Comparison of ENCODE assay signal across 1 cellular context in the genomic region with DNA sequence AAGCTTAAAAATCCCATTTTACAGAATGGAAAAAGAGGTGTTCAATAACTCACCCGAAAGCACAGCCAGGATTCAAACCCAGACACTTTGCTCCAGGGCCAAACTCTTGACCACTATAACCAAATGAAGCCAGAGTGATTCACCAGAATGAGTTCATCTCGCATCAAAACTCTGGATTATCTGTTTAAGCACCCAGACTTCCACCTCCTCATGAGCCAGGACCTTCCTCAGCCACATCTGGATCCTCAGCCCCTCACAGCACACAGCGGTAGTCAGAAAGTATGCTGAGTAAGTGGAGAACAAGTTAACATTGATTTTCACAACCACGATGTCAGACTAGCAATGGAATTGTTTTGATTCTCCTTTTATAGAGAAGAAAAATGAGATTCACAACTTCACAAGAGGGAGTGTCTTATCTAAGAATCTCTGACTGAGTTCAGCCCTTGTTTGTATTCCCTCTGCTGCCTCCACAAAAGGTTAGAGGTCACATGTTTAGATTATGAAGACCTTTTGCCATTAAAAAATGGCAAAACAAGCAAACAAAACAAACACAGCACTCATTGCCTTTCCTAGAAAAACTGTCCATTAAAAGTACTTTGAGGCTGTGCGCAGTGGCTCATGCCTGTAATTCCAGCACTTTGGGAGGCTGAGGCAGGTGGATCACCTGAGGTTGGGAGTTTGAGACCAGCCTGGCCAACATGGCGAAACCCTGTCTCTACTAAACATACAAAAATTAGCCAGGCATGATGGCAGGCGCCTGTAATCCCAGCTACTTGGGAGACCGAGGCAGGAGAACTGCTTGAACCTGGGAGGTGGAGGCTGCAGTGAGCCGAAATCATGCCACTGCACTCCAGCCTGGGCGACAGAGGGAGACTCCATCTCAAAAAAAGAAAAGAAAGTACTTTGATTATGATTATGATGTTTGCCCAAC.
TF ChIP-seq lines count a peak whose summit lies in the region.
"Not testable (repeated sequence)": the region's sequence is repeated elsewhere in the genome, so short reads cannot be mapped to it uniquely, and the experiment has no call there.

No MANE protein-coding gene starts in this region.

TF ChIP-seq in HepG2, 621 proteins besides CTCF, POLR2A, EP300 and RAD21:
- peak; percentile 76; the same call in 1 of the 2 replicates for TF ChIP-seq RARA (CRISPR knock-in tag; IDR thresholded peaks at IDR 0.05)
- TF ChIP-seq, protein P1, sequence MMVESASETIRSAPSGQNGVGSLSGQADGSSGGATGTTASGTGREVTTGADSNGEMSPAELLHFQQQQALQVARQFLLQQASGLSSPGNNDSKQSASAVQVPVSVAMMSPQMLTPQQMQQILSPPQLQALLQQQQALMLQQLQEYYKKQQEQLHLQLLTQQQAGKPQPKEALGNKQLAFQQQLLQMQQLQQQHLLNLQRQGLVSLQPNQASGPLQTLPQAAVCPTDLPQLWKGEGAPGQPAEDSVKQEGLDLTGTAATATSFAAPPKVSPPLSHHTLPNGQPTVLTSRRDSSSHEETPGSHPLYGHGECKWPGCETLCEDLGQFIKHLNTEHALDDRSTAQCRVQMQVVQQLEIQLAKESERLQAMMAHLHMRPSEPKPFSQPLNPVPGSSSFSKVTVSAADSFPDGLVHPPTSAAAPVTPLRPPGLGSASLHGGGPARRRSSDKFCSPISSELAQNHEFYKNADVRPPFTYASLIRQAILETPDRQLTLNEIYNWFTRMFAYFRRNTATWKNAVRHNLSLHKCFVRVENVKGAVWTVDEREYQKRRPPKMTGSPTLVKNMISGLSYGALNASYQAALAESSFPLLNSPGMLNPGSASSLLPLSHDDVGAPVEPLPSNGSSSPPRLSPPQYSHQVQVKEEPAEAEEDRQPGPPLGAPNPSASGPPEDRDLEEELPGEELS (CRISPR knock-in tag; IDR thresholded peaks at IDR 0.05): peak; percentile 51; the same call in 1 of the 2 replicates
- TF ChIP-seq ZNF383 (CRISPR knock-in tag; IDR thresholded peaks at IDR 0.05; ENCODE audit: borderline replicate concordance): 0 out of 2 replicates have a peak, but pooled peaks have one; percentile 25
- TF ChIP-seq BCL6 (CRISPR knock-in tag; IDR thresholded peaks at IDR 0.05): peak; percentile 94
- TF ChIP-seq, protein P2, sequence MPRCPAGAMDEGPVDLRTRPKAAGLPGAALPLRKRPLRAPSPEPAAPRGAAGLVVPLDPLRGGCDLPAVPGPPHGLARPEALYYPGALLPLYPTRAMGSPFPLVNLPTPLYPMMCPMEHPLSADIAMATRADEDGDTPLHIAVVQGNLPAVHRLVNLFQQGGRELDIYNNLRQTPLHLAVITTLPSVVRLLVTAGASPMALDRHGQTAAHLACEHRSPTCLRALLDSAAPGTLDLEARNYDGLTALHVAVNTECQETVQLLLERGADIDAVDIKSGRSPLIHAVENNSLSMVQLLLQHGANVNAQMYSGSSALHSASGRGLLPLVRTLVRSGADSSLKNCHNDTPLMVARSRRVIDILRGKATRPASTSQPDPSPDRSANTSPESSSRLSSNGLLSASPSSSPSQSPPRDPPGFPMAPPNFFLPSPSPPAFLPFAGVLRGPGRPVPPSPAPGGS (CRISPR knock-in tag; IDR thresholded peaks at IDR 0.05): 0 out of 2 replicates have a peak, but pooled peaks have one; percentile 40
- 0 out of 2 replicates have a peak, but pooled peaks have one; percentile 38 for TF ChIP-seq ZNF629 (CRISPR knock-in tag; conservative IDR thresholded peaks at IDR 0.05)
- not testable (repeated sequence) for TF ChIP-seq FOXA1, FOXP1, SOX13 (IDR thresholded peaks at IDR 0.05)
- TF ChIP-seq FOXA1 (CRISPR knock-in tag; IDR thresholded peaks at IDR 0.05): 0 out of 2 replicates have a peak, but pooled peaks have one; percentile 11
- peak; percentile 48; the same call in 1 of the 2 replicates for TF ChIP-seq HMG20A (CRISPR knock-in tag; IDR thresholded peaks at IDR 0.05; ENCODE audit: borderline replicate concordance)
- TF ChIP-seq ZNF337 (CRISPR knock-in tag; IDR thresholded peaks at IDR 0.05; ENCODE audit: borderline replicate concordance, low read depth): 0 out of 2 replicates have a peak, but pooled peaks have one; percentile 43
- peak; percentile 69 for TF ChIP-seq FOXP1 (CRISPR knock-in tag; IDR thresholded peaks at IDR 0.05)
- TF ChIP-seq FOXA3 (CRISPR knock-in tag; IDR thresholded peaks at IDR 0.05): peak; percentile 47; the same call in 1 of the 2 replicates
- TF ChIP-seq NR2F6 (IDR thresholded peaks at IDR 0.05): peak; percentile 88
- peak; percentile 86 for TF ChIP-seq NR2F6 (CRISPR knock-in tag; IDR thresholded peaks at IDR 0.05)
- peak in 1 of 2 experiments; percentile 50; a peak in 1 of 4 replicates for TF ChIP-seq SOX13 (CRISPR knock-in tag; conservative IDR thresholded peaks at IDR 0.05 in 1 of 2, IDR thresholded peaks at IDR 0.05 in 1 of 2)
- TF ChIP-seq, protein P3, sequence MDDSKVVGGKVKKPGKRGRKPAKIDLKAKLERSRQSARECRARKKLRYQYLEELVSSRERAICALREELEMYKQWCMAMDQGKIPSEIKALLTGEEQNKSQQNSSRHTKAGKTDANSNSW (CRISPR knock-in tag; IDR thresholded peaks at IDR 0.05; ENCODE audit: borderline replicate concordance): 0 out of 2 replicates have a peak, but pooled peaks have one; percentile 46
- peak; percentile 36; the same call in 1 of the 2 replicates for TF ChIP-seq THRA (CRISPR knock-in tag; IDR thresholded peaks at IDR 0.05; ENCODE audit: borderline replicate concordance)
- TF ChIP-seq ZNF44 (CRISPR knock-in tag; IDR thresholded peaks at IDR 0.05): 0 out of 2 replicates have a peak, but pooled peaks have one; percentile 38
- peak; percentile 21; the same call in 1 of the 2 replicates for TF ChIP-seq POGZ (CRISPR knock-in tag; IDR thresholded peaks at IDR 0.05)
- TF ChIP-seq NR2F2 (IDR thresholded peaks at IDR 0.05; ENCODE audit: borderline replicate concordance, low read depth): peak; percentile 84
- TF ChIP-seq ZMYM2 (CRISPR knock-in tag; IDR thresholded peaks at IDR 0.05): peak; percentile 66; the same call in 1 of the 2 replicates
- TF ChIP-seq NR2C2 (CRISPR knock-in tag; IDR thresholded peaks at IDR 0.05; ENCODE audit: borderline replicate concordance): peak; percentile 40
- TF ChIP-seq, protein P4, sequence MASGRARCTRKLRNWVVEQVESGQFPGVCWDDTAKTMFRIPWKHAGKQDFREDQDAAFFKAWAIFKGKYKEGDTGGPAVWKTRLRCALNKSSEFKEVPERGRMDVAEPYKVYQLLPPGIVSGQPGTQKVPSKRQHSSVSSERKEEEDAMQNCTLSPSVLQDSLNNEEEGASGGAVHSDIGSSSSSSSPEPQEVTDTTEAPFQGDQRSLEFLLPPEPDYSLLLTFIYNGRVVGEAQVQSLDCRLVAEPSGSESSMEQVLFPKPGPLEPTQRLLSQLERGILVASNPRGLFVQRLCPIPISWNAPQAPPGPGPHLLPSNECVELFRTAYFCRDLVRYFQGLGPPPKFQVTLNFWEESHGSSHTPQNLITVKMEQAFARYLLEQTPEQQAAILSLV (CRISPR knock-in tag; IDR thresholded peaks at IDR 0.05; ENCODE audit: borderline replicate concordance): peak; percentile 5; the same call in 1 of the 2 replicates
- TF ChIP-seq ASH2L (IDR thresholded peaks at IDR 0.05; ENCODE audit: insufficient read length, low read depth, low read length): peak; percentile 68
- TF ChIP-seq ZNF558 (CRISPR knock-in tag; IDR thresholded peaks at IDR 0.05; ENCODE audit: borderline replicate concordance): 0 out of 2 replicates have a peak, but pooled peaks have one; percentile 34
- TF ChIP-seq ZNF235 (CRISPR knock-in tag; IDR thresholded peaks at IDR 0.05; ENCODE audit: borderline replicate concordance): 0 out of 2 replicates have a peak, but pooled peaks have one; percentile 5
- TF ChIP-seq ZNF605 (CRISPR knock-in tag; IDR thresholded peaks at IDR 0.05): 0 out of 2 replicates have a peak, but pooled peaks have one; percentile 51
- TF ChIP-seq, protein P5, sequence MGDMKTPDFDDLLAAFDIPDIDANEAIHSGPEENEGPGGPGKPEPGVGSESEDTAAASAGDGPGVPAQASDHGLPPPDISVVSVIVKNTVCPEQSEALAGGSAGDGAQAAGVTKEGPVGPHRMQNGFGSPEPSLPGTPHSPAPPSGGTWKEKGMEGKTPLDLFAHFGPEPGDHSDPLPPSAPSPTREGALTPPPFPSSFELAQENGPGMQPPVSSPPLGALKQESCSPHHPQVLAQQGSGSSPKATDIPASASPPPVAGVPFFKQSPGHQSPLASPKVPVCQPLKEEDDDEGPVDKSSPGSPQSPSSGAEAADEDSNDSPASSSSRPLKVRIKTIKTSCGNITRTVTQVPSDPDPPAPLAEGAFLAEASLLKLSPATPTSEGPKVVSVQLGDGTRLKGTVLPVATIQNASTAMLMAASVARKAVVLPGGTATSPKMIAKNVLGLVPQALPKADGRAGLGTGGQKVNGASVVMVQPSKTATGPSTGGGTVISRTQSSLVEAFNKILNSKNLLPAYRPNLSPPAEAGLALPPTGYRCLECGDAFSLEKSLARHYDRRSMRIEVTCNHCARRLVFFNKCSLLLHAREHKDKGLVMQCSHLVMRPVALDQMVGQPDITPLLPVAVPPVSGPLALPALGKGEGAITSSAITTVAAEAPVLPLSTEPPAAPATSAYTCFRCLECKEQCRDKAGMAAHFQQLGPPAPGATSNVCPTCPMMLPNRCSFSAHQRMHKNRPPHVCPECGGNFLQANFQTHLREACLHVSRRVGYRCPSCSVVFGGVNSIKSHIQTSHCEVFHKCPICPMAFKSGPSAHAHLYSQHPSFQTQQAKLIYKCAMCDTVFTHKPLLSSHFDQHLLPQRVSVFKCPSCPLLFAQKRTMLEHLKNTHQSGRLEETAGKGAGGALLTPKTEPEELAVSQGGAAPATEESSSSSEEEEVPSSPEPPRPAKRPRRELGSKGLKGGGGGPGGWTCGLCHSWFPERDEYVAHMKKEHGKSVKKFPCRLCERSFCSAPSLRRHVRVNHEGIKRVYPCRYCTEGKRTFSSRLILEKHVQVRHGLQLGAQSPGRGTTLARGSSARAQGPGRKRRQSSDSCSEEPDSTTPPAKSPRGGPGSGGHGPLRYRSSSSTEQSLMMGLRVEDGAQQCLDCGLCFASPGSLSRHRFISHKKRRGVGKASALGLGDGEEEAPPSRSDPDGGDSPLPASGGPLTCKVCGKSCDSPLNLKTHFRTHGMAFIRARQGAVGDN (CRISPR knock-in tag; IDR thresholded peaks at IDR 0.05): peak; percentile 53
- TF ChIP-seq NR2F1 (CRISPR knock-in tag; IDR thresholded peaks at IDR 0.05): peak; percentile 66 to 80; a peak in 3 of 4 replicates
- TF ChIP-seq ZNF761 (CRISPR knock-in tag; conservative IDR thresholded peaks at IDR 0.05): 0 out of 2 replicates have a peak, but pooled peaks have one; percentile 40
- TF ChIP-seq, protein P6, sequence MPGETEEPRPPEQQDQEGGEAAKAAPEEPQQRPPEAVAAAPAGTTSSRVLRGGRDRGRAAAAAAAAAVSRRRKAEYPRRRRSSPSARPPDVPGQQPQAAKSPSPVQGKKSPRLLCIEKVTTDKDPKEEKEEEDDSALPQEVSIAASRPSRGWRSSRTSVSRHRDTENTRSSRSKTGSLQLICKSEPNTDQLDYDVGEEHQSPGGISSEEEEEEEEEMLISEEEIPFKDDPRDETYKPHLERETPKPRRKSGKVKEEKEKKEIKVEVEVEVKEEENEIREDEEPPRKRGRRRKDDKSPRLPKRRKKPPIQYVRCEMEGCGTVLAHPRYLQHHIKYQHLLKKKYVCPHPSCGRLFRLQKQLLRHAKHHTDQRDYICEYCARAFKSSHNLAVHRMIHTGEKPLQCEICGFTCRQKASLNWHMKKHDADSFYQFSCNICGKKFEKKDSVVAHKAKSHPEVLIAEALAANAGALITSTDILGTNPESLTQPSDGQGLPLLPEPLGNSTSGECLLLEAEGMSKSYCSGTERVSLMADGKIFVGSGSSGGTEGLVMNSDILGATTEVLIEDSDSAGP (CRISPR knock-in tag; IDR thresholded peaks at IDR 0.05; ENCODE audit: borderline replicate concordance): 0 out of 2 replicates have a peak, but pooled peaks have one; percentile 13
- TF ChIP-seq RXRB (CRISPR knock-in tag; IDR thresholded peaks at IDR 0.05; ENCODE audit: borderline replicate concordance): peak; percentile 23; the same call in 1 of the 2 replicates
